ENCODE assay signal across 21 cellular contexts in the genomic region with DNA sequence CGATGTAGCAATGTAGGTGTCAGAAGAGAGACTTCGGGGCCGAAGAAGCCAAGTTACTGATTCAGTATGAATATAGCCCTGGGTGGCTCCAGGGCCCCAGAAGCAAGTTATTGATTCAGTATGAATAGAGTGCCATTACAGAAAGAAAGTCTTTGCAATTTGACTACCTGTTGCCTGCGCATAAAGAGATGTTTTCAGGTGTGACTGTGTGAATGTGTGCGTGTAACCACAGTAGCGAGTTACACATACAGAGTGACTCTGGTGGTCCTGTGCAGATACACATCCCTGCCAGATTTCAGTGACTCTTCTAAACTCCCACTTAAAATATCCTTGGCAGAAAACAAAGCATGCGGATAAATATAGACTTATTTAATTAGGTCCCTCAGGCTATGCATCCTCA.
"Had no signal": no experiment of that assay in that cellular context is flagged by ENCODE, and none has a peak within 500 bp of the region (broad histone marks: within the 10 kb centered on the region; RNA-seq: fewer than 3 reads in every experiment).

No MANE protein-coding gene starts in this region.

- H3K4me1 ChIP-seq: gastrocnemius medialis had no signal

- DNase-seq: effector CD8-positive, alpha-beta T cell; effector memory CD8-positive, alpha-beta T cell; endodermal cell; erythroblast; esophagus squamous epithelium; foreskin melanocyte; gastrocnemius medialis; glutamatergic neuron; head of caudate nucleus; heart right ventricle; hippocampal formation; left cardiac atrium; left lung; left ventricle myocardium superior; lower lobe of right lung; mesenchymal stem cell; mucosa of descending colon had no signal

- H3K9me3 Mint-ChIP-seq: dendritic cell treated with granulocyte-macrophage colony-stimulating factor and Interleukin-4, amounts not matched to agents 40 ng/mL and 50 ng/mL, for 4 days; effector memory CD8-positive, alpha-beta T cell; endodermal cell; mesothelial cell of epicardium had no signal

- H3K27ac ChIP-seq: coronary artery, epithelial cell of prostate, esophagus squamous epithelium, gastrocnemius medialis, heart right ventricle, left lung, lower lobe of right lung had no signal

- H3K27me3 ChIP-seq: esophagus squamous epithelium, gastrocnemius medialis, heart right ventricle, left lung had no signal

- H3K9me3 ChIP-seq: esophagus squamous epithelium, gastrocnemius medialis, heart right ventricle, left lung, lower lobe of right lung, mucosa of descending colon had no signal

- H3K4me3 Mint-ChIP-seq: dendritic cell treated with granulocyte-macrophage colony-stimulating factor and Interleukin-4, amounts not matched to agents 40 ng/mL and 50 ng/mL, for 4 days; effector memory CD8-positive, alpha-beta T cell; endodermal cell; mesothelial cell of epicardium had no signal

- H3K27ac Mint-ChIP-seq: dendritic cell treated with granulocyte-macrophage colony-stimulating factor and Interleukin-4, amounts not matched to agents 40 ng/mL and 50 ng/mL, for 4 days; effector memory CD8-positive, alpha-beta T cell; mesothelial cell of epicardium had no signal

- ATAC-seq: effector memory CD8-positive, alpha-beta T cell; gastrocnemius medialis; heart right ventricle; left cardiac atrium; left lung; left ventricle myocardium superior; lower lobe of right lung; mucosa of descending colon had no signal

- H3K4me3 ChIP-seq: coronary artery, esophagus squamous epithelium, gastrocnemius medialis, heart right ventricle, left lung, lower lobe of right lung, mucosa of descending colon had no signal
